Comparison of ENCODE assay signal across 20 cellular contexts in the genomic region with DNA sequence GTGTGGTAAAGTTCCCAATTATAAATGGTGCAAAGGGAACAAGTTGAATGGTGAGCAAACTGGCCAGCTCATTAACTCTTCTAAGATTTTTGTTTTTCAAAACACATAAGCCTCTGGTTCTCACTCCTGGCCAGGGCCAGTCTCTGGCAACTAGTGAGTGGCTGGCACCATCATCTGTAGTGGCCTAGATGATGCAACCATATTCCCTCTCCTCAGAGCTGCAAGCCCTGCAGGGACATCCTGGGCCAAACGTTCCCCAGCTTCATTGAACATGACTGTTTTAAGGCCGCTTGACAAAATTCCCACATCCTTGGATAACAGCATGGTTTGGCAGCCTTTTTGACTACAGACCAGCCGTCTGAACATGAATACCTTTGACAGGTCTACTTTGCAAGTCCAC. TPM values are rescaled to one million over a fixed set of nuclear protein-coding genes. Genes with fewer than 3 reads are reported as not detected.
DNase-seq lines count a peak whose midpoint lies in the region; ATAC-seq and TF ChIP-seq lines count a peak whose summit lies in the region.
"Had no signal": no experiment of that assay in that cellular context is flagged by ENCODE, and none has a peak within 500 bp of the region (broad histone marks: within the 10 kb centered on the region; RNA-seq: fewer than 3 reads in every experiment).

No MANE protein-coding gene starts in this region.

- H3K4me1 ChIP-seq in left ventricle myocardium inferior (peaks cover 86% of the 10 kb centered on the region), smooth muscle cell (ENCODE audit: low read depth) (peaks cover 6% of the 10 kb centered on the region), PC-3 (ENCODE audit: insufficient read depth, low read length) (peaks cover 7% of the 10 kb centered on the region; the same call in 1 of the 2 replicates)

- CTCF ChIA-PET in PC-3 (lab: Charles Lee) (interaction anchor here (0.5 kb wide), 1 partner anchor 41 kb away, joined by 3 read pairs; no protein-coding TSS in a partner anchor), WTC11 (lab: Charles Lee) (no interaction called here)
- CTCF ChIA-PET in activated CD4-positive, alpha-beta T cell treated with anti-CD3 and anti-CD28 coated beads for 36 hours (lab: Charles Lee): interaction anchor here (1.1 kb wide), 1 partner anchor 191 kb away, joined by 4 read pairs; no protein-coding TSS in a partner anchor

- POLR2A ChIA-PET in activated naive CD8-positive, alpha-beta T cell treated with anti-CD3 and anti-CD28 coated beads, Interleukin-2, amount 10 ng/mL, durations not matched to agents 7 days and 5 days (lab: Charles Lee): interaction anchor here (1.5 kb wide), 1 partner anchor 24 kb away, joined by 9 read pairs; the partner anchor contains the start of gene MACROH2A1
- POLR2A ChIA-PET in PC-3 (lab: Charles Lee; ENCODE audit: unreplicated experiment): no interaction called here
- POLR2A ChIA-PET in WTC11 (lab: Charles Lee): no interaction called here
- POLR2A ChIA-PET in activated CD4-positive, alpha-beta T cell treated with anti-CD3 and anti-CD28 coated beads for 36 hours (lab: Charles Lee): no interaction called here

- no peak overlapping the region for H2AFZ ChIP-seq in smooth muscle cell (ENCODE audit: low read depth)
- no peak overlapping the region for H2AFZ ChIP-seq in PC-3 (ENCODE audit: low read length)

- H3K27ac ChIP-seq in left ventricle myocardium inferior (replicated peaks) (peak overlapping the region; percentile 66), smooth muscle cell (ENCODE audit: low read depth) (peak overlapping the region; percentile 89), PC-3 (ENCODE audit: low read length) (no peak overlapping the region)
- H3K27ac ChIP-seq: A549, colonic mucosa, lower lobe of right lung had no signal

- H3K27me3 ChIP-seq in left ventricle myocardium inferior (ENCODE audit: low read depth) (no peaks in the 10 kb centered on the region), smooth muscle cell (ENCODE audit: low read depth) (no peaks in the 10 kb centered on the region), PC-3 (ENCODE audit: low read length) (no peaks in the 10 kb centered on the region)
- H3K27me3 ChIP-seq: colonic mucosa had no signal

- H3K9me3 ChIP-seq in left ventricle myocardium inferior (replicated peaks) (no peaks in the 10 kb centered on the region), smooth muscle cell (replicated peaks; ENCODE audit: low read depth) (no peaks in the 10 kb centered on the region), PC-3 (ENCODE audit: low read length) (no peaks in the 10 kb centered on the region)
- H3K9me3 ChIP-seq: A549, colonic mucosa, lower lobe of right lung had no signal

- H3K27me3 Mint-ChIP-seq in activated naive CD8-positive, alpha-beta T cell treated with anti-CD3 and anti-CD28 coated beads, Interleukin-2, amount 10 ng/mL, durations not matched to agents 7 days and 5 days: no peaks in the 10 kb centered on the region
- no peaks in the 10 kb centered on the region for H3K27me3 Mint-ChIP-seq in activated naive CD8-positive, alpha-beta T cell treated with anti-CD3 and anti-CD28 coated beads, Interleukin-2, amount 50 U/mL, for 24 hours
- H3K27me3 Mint-ChIP-seq in activated T-helper 1 cell treated with anti-CD3 and anti-CD28 coated beads, Interleukin-12 subunit alpha, Interleukin-12 subunit beta, Interleukin-2, Interleukin-4 antibody, amounts not matched to agents 30 ng/mL and 10 ng/mL and 1 ng/mL, durations not matched to agents 14 hours and 24 hours and 36 hours (ENCODE audit: insufficient read depth): no peaks in the 10 kb centered on the region
- H3K27me3 Mint-ChIP-seq in WTC11 (ENCODE audit: low read depth): no peaks in the 10 kb centered on the region
- no peaks in the 10 kb centered on the region for H3K27me3 Mint-ChIP-seq in activated CD4-positive, alpha-beta T cell treated with anti-CD3 and anti-CD28 coated beads for 36 hours
- H3K27me3 Mint-ChIP-seq: activated B cell treated with CpG ODN at 0.5 μM for 24 hours; CD8-positive, alpha-beta memory T cell; stimulated activated naive B cell treated with anti-CD40 and anti-IgM and Interleukin-4, amounts not matched to agents 10 μg/mL and 1 μg/mL and 100 μg/mL, for 72 hours; T-helper 17 cell had no signal

- intact Hi-C loops in activated T-helper 1 cell treated with anti-CD3 and anti-CD28 coated beads, Interleukin-12 subunit alpha, Interleukin-12 subunit beta, Interleukin-2, Interleukin-4 antibody, amounts not matched to agents 30 ng/mL and 10 ng/mL and 1 ng/mL, durations not matched to agents 14 hours and 24 hours and 36 hours (cut with micrococcal nuclease): no loop called here
- intact Hi-C loops in left ventricle myocardium inferior (cut with micrococcal nuclease) (no loop called here), PC-3 (cut with micrococcal nuclease) (no loop called here)
- intact Hi-C loops in activated CD4-positive, alpha-beta T cell treated with anti-CD3 and anti-CD28 coated beads for 36 hours (cut with DNase I, micrococcal nuclease): no loop called here

- H3K9me2 ChIP-seq in PC-3 (replicated peaks; ENCODE audit: low read length): no peaks in the 10 kb centered on the region

- no peak overlapping the region for H3K4me3 Mint-ChIP-seq in activated naive CD8-positive, alpha-beta T cell treated with anti-CD3 and anti-CD28 coated beads, Interleukin-2, amount 10 ng/mL, durations not matched to agents 7 days and 5 days
- H3K4me3 Mint-ChIP-seq in activated naive CD8-positive, alpha-beta T cell treated with anti-CD3 and anti-CD28 coated beads, Interleukin-2, amount 50 U/mL, for 24 hours: no peak overlapping the region
- no peak overlapping the region for H3K4me3 Mint-ChIP-seq in activated T-helper 1 cell treated with anti-CD3 and anti-CD28 coated beads, Interleukin-12 subunit alpha, Interleukin-12 subunit beta, Interleukin-2, Interleukin-4 antibody, amounts not matched to agents 30 ng/mL and 10 ng/mL and 1 ng/mL, durations not matched to agents 14 hours and 24 hours and 36 hours
- no peak overlapping the region for H3K4me3 Mint-ChIP-seq in WTC11
- no peak overlapping the region for H3K4me3 Mint-ChIP-seq in activated CD4-positive, alpha-beta T cell treated with anti-CD3 and anti-CD28 coated beads for 36 hours
- H3K4me3 Mint-ChIP-seq: activated B cell treated with CpG ODN at 0.5 μM for 24 hours; CD8-positive, alpha-beta memory T cell; stimulated activated naive B cell treated with anti-CD40 and anti-IgM and Interleukin-4, amounts not matched to agents 10 μg/mL and 1 μg/mL and 100 μg/mL, for 72 hours; T-helper 17 cell had no signal

- H4K20me1 ChIP-seq in smooth muscle cell (ENCODE audit: low read depth): peaks cover 91% of the 10 kb centered on the region
- H4K20me1 ChIP-seq in PC-3 (ENCODE audit: low read length): peaks cover 8% of the 10 kb centered on the region; the same call in 1 of the 2 replicates

- peak overlapping the region; percentile 45 for H3K27ac Mint-ChIP-seq in activated naive CD8-positive, alpha-beta T cell treated with anti-CD3 and anti-CD28 coated beads, Interleukin-2, amount 10 ng/mL, durations not matched to agents 7 days and 5 days
- no peak overlapping the region for H3K27ac Mint-ChIP-seq in activated naive CD8-positive, alpha-beta T cell treated with anti-CD3 and anti-CD28 coated beads, Interleukin-2, amount 50 U/mL, for 24 hours
- H3K27ac Mint-ChIP-seq in activated T-helper 1 cell treated with anti-CD3 and anti-CD28 coated beads, Interleukin-12 subunit alpha, Interleukin-12 subunit beta, Interleukin-2, Interleukin-4 antibody, amounts not matched to agents 30 ng/mL and 10 ng/mL and 1 ng/mL, durations not matched to agents 14 hours and 24 hours and 36 hours: peak overlapping the region; percentile 42
- no peak overlapping the region for H3K27ac Mint-ChIP-seq in WTC11
- H3K27ac Mint-ChIP-seq in activated CD4-positive, alpha-beta T cell treated with anti-CD3 and anti-CD28 coated beads for 36 hours: no peak overlapping the region
- H3K27ac Mint-ChIP-seq: activated B cell treated with CpG ODN at 0.5 μM for 24 hours; stimulated activated naive B cell treated with anti-CD40 and anti-IgM and Interleukin-4, amounts not matched to agents 10 μg/mL and 1 μg/mL and 100 μg/mL, for 72 hours; T-helper 17 cell had no signal

- H3K79me2 ChIP-seq in smooth muscle cell (ENCODE audit: low read depth) (peaks cover 87% of the 10 kb centered on the region), PC-3 (ENCODE audit: low read length) (peaks cover 69% of the 10 kb centered on the region)

- H3K4me1 Mint-ChIP-seq in activated naive CD8-positive, alpha-beta T cell treated with anti-CD3 and anti-CD28 coated beads, Interleukin-2, amount 10 ng/mL, durations not matched to agents 7 days and 5 days: peaks cover 91% of the 10 kb centered on the region
- peaks cover 39% of the 10 kb centered on the region for H3K4me1 Mint-ChIP-seq in activated naive CD8-positive, alpha-beta T cell treated with anti-CD3 and anti-CD28 coated beads, Interleukin-2, amount 50 U/mL, for 24 hours
- peaks cover 90% of the 10 kb centered on the region for H3K4me1 Mint-ChIP-seq in activated T-helper 1 cell treated with anti-CD3 and anti-CD28 coated beads, Interleukin-12 subunit alpha, Interleukin-12 subunit beta, Interleukin-2, Interleukin-4 antibody, amounts not matched to agents 30 ng/mL and 10 ng/mL and 1 ng/mL, durations not matched to agents 14 hours and 24 hours and 36 hours (ENCODE audit: low read depth)
- no peaks in the 10 kb centered on the region for H3K4me1 Mint-ChIP-seq in WTC11
- H3K4me1 Mint-ChIP-seq in activated CD4-positive, alpha-beta T cell treated with anti-CD3 and anti-CD28 coated beads for 36 hours: peaks cover 76% of the 10 kb centered on the region

- WGBS in smooth muscle cell (ENCODE audit: low lambda C conversion rate): 75% methylated on average over 3 of the region's 3 CpGs

- no peak for ATAC-seq in activated naive CD8-positive, alpha-beta T cell treated with anti-CD3 and anti-CD28 coated beads, Interleukin-2, amount 10 ng/mL, durations not matched to agents 7 days and 5 days (ENCODE audit: low read depth)
- ATAC-seq in activated naive CD8-positive, alpha-beta T cell treated with anti-CD3 and anti-CD28 coated beads, Interleukin-2, amount 50 U/mL, for 24 hours: no peak
- ATAC-seq in PC-3 (no peak), WTC11 (no peak)
- no peak for ATAC-seq in activated CD4-positive, alpha-beta T cell treated with anti-CD3 and anti-CD28 coated beads for 36 hours
- ATAC-seq: A549; lower lobe of right lung; stimulated activated naive B cell treated with anti-CD40 and anti-IgM and Interleukin-4, amounts not matched to agents 10 μg/mL and 1 μg/mL and 100 μg/mL, for 72 hours; T-helper 17 cell had no signal

- peaks cover 51% of the 10 kb centered on the region for H3K36me3 Mint-ChIP-seq in activated naive CD8-positive, alpha-beta T cell treated with anti-CD3 and anti-CD28 coated beads, Interleukin-2, amount 10 ng/mL, durations not matched to agents 7 days and 5 days
- peaks cover 53% of the 10 kb centered on the region for H3K36me3 Mint-ChIP-seq in activated naive CD8-positive, alpha-beta T cell treated with anti-CD3 and anti-CD28 coated beads, Interleukin-2, amount 50 U/mL, for 24 hours (ENCODE audit: low read depth)
- H3K36me3 Mint-ChIP-seq in activated T-helper 1 cell treated with anti-CD3 and anti-CD28 coated beads, Interleukin-12 subunit alpha, Interleukin-12 subunit beta, Interleukin-2, Interleukin-4 antibody, amounts not matched to agents 30 ng/mL and 10 ng/mL and 1 ng/mL, durations not matched to agents 14 hours and 24 hours and 36 hours (ENCODE audit: low read depth): peaks cover 69% of the 10 kb centered on the region
- peaks cover 10% of the 10 kb centered on the region for H3K36me3 Mint-ChIP-seq in WTC11
- H3K36me3 Mint-ChIP-seq in activated CD4-positive, alpha-beta T cell treated with anti-CD3 and anti-CD28 coated beads for 36 hours (ENCODE audit: low read depth): peaks cover 66% of the 10 kb centered on the region

- H3F3A ChIP-seq in smooth muscle cell (ENCODE audit: low read depth) (peaks cover 10% of the 10 kb centered on the region), PC-3 (ENCODE audit: low read length, unreplicated experiment) (no peaks in the 10 kb centered on the region)

- H3K9ac ChIP-seq in smooth muscle cell (ENCODE audit: low read depth) (no peak overlapping the region), PC-3 (ENCODE audit: low read length) (no peak overlapping the region)

- DNase-seq in activated naive CD8-positive, alpha-beta T cell treated with anti-CD3 and anti-CD28 coated beads, Interleukin-2, amount 10 ng/mL, durations not matched to agents 7 days and 5 days: no peak
- no peak for DNase-seq in activated naive CD8-positive, alpha-beta T cell treated with anti-CD3 and anti-CD28 coated beads, Interleukin-2, amount 50 U/mL, for 24 hours
- no peak for DNase-seq in activated T-helper 1 cell treated with anti-CD3 and anti-CD28 coated beads, Interleukin-12 subunit alpha, Interleukin-12 subunit beta, Interleukin-2, Interleukin-4 antibody, amounts not matched to agents 30 ng/mL and 10 ng/mL and 1 ng/mL, durations not matched to agents 14 hours and 24 hours and 36 hours (ENCODE audit: low spot score)
- DNase-seq in left ventricle myocardium inferior: no peak
- no peak for DNase-seq in smooth muscle cell (lab: John Stamatoyannopoulos, UW; ENCODE audit: unreplicated experiment)
- no peak for DNase-seq in PC-3
- DNase-seq in WTC11 (ENCODE audit: low spot score): no peak
- no peak for DNase-seq in activated CD4-positive, alpha-beta T cell treated with anti-CD3 and anti-CD28 coated beads for 36 hours
- DNase-seq: activated B cell treated with CpG ODN at 0.5 μM for 24 hours; activated effector memory CD4-positive, alpha-beta T cell treated with anti-CD3 and anti-CD28 coated beads, Interleukin-2, amount 50 U/mL, for 16 hours; aorta; CD8-positive, alpha-beta memory T cell; colonic mucosa; lower lobe of right lung; MV-4-11; NCI-H2029; NCI-H446 treated with DMSO at 0.1 percent for 48 hours; stimulated activated naive B cell treated with anti-CD40 and anti-IgM and Interleukin-4, amounts not matched to agents 10 μg/mL and 1 μg/mL and 100 μg/mL, for 72 hours; T-helper 17 cell had no signal

- TF ChIP-seq CTCF in left ventricle myocardium inferior (IDR thresholded peaks at IDR 0.05; ENCODE audit: borderline replicate concordance) (no peak), smooth muscle cell (IDR thresholded peaks at IDR 0.05; ENCODE audit: borderline replicate concordance, insufficient read depth, poor library complexity, severe bottlenecking) (no peak), PC-3 (conservative IDR thresholded peaks at IDR 0.05; ENCODE audit: low read depth, low read length) (no peak), WTC11 (IDR thresholded peaks at IDR 0.05) (no peak)

- peaks cover 41% of the 10 kb centered on the region for H3K36me3 ChIP-seq in left ventricle myocardium inferior
- H3K36me3 ChIP-seq in smooth muscle cell (ENCODE audit: low read depth): peaks cover 13% of the 10 kb centered on the region
- H3K36me3 ChIP-seq in PC-3 (ENCODE audit: low read depth, low read length): peaks cover 60% of the 10 kb centered on the region

- H3K4me2 ChIP-seq in smooth muscle cell (no peak overlapping the region), PC-3 (ENCODE audit: low read length) (no peak overlapping the region)
- H3K4me2 ChIP-seq: A549 had no signal

- no peaks in the 10 kb centered on the region for H3K9me3 Mint-ChIP-seq in activated naive CD8-positive, alpha-beta T cell treated with anti-CD3 and anti-CD28 coated beads, Interleukin-2, amount 10 ng/mL, durations not matched to agents 7 days and 5 days
- H3K9me3 Mint-ChIP-seq in activated naive CD8-positive, alpha-beta T cell treated with anti-CD3 and anti-CD28 coated beads, Interleukin-2, amount 50 U/mL, for 24 hours: no peaks in the 10 kb centered on the region
- H3K9me3 Mint-ChIP-seq in activated T-helper 1 cell treated with anti-CD3 and anti-CD28 coated beads, Interleukin-12 subunit alpha, Interleukin-12 subunit beta, Interleukin-2, Interleukin-4 antibody, amounts not matched to agents 30 ng/mL and 10 ng/mL and 1 ng/mL, durations not matched to agents 14 hours and 24 hours and 36 hours: no peaks in the 10 kb centered on the region
- no peaks in the 10 kb centered on the region for H3K9me3 Mint-ChIP-seq in WTC11
- no peaks in the 10 kb centered on the region for H3K9me3 Mint-ChIP-seq in activated CD4-positive, alpha-beta T cell treated with anti-CD3 and anti-CD28 coated beads for 36 hours (ENCODE audit: low read depth)
- H3K9me3 Mint-ChIP-seq: activated B cell treated with CpG ODN at 0.5 μM for 24 hours; CD8-positive, alpha-beta memory T cell; stimulated activated naive B cell treated with anti-CD40 and anti-IgM and Interleukin-4, amounts not matched to agents 10 μg/mL and 1 μg/mL and 100 μg/mL, for 72 hours had no signal

- no peak overlapping the region for H3K4me3 ChIP-seq in left ventricle myocardium inferior
- H3K4me3 ChIP-seq in smooth muscle cell: no peak overlapping the region
- H3K4me3 ChIP-seq in PC-3 (ENCODE audit: low read length): no peak overlapping the region
- H3K4me3 ChIP-seq: A549, colonic mucosa, lower lobe of right lung had no signal

- no TSS peak for BruUV-seq in PC-3 (replicated peaks; lab: Mats Ljungman, UMichigan)

RNA-seq across cellular contexts. Expression of gene MACROH2A1, which starts 24.0 kb away (rescaled TPM):
- 100 to 1,000 TPM; 253 to 258 TPM for total RNA-seq in activated naive CD8-positive, alpha-beta T cell treated with anti-CD3 and anti-CD28 coated beads, Interleukin-2, amount 10 ng/mL, durations not matched to agents 7 days and 5 days
- 315 and 317 TPM in 2 replicates for total RNA-seq in activated T-helper 1 cell treated with anti-CD3 and anti-CD28 coated beads, Interleukin-12 subunit alpha, Interleukin-12 subunit beta, Interleukin-2, Interleukin-4 antibody, amounts not matched to agents 30 ng/mL and 10 ng/mL and 1 ng/mL, durations not matched to agents 14 hours and 24 hours and 36 hours
- 103 TPM for total RNA-seq in left ventricle myocardium inferior
- 349 and 371 TPM in 2 replicates for total RNA-seq in smooth muscle cell
- polyA plus RNA-seq in smooth muscle cell: 272 and 309 TPM in 2 replicates
- 388 and 455 TPM in 2 replicates for total RNA-seq in PC-3 (2014; rRNA removed)
- total RNA-seq in WTC11 (2021): 83.8 to 93.7 TPM (median 85.9 TPM) in 3 replicates
- total RNA-seq in activated CD4-positive, alpha-beta T cell treated with anti-CD3 and anti-CD28 coated beads for 36 hours: 100 to 1,000 TPM; 159 to 190 TPM

Comparison
In these comparisons a context has a peak if more than half of its experiments do, and no peak if none do; other contexts are left out.
1. H3K27ac Mint-ChIP-seq: peak in activated naive CD8-positive, alpha-beta T cell treated with anti-CD3 and anti-CD28 coated beads, Interleukin-2, amount 10 ng/mL, durations not matched to agents 7 days and 5 days (single experiment) and activated T-helper 1 cell treated with anti-CD3 and anti-CD28 coated beads, Interleukin-12 subunit alpha, Interleukin-12 subunit beta, Interleukin-2, Interleukin-4 antibody, amounts not matched to agents 30 ng/mL and 10 ng/mL and 1 ng/mL, durations not matched to agents 14 hours and 24 hours and 36 hours (single experiment); none in activated naive CD8-positive, alpha-beta T cell treated with anti-CD3 and anti-CD28 coated beads, Interleukin-2, amount 50 U/mL, for 24 hours (single experiment), WTC11 (single experiment) and activated CD4-positive, alpha-beta T cell treated with anti-CD3 and anti-CD28 coated beads for 36 hours (single experiment).